8 cellular contexts compared by ENCODE assay signal in genomic region chr10:49177391-49178355, GRCh38. TPM values are rescaled to one million over a fixed set of nuclear protein-coding genes. Genes with fewer than 3 reads are reported as not detected.
A peak's percentile ranks its signal among the peaks of the same experiment; 100 is the strongest.
DNase-seq lines count a peak whose midpoint lies in the region; ATAC-seq and TF ChIP-seq lines count a peak whose summit lies in the region.

No MANE protein-coding gene starts in this region.

- H3K4me1 Mint-ChIP-seq in activated CD4-positive, alpha-beta memory T cell treated with anti-CD3 and anti-CD28 coated beads for 36 hours (ENCODE audit: low read depth) = peaks cover 71% of the 10 kb centered on the region
- peaks cover 10% of the 10 kb centered on the region for H3K4me1 Mint-ChIP-seq in Caco-2 (ENCODE audit: low read depth, unreplicated experiment)

- H3K9me3 ChIP-seq in Caco-2 (no peaks in the 10 kb centered on the region), A673 (ENCODE audit: low read depth, low read length, poor library complexity, severe bottlenecking) (no peaks in the 10 kb centered on the region)

- H3K27me3 ChIP-seq in Caco-2 (replicated peaks; ENCODE audit: control insufficient read depth, insufficient read depth, low read length) (no peaks in the 10 kb centered on the region), A673 (replicated peaks; ENCODE audit: insufficient read depth, low read depth, low read length, poor library complexity) (peaks cover 11% of the 10 kb centered on the region)

- H3K4me3 ChIP-seq in fibroblast of mammary gland (ENCODE audit: control insufficient read depth, low read depth, low read length) (no peak overlapping the region), Caco-2 (ENCODE audit: low read depth, low read length) (no peak overlapping the region), A673 (ENCODE audit: low read depth, low read length, poor library complexity, severe bottlenecking) (no peak overlapping the region)

- TF ChIP-seq CTCF in fibroblast of mammary gland (conservative IDR thresholded peaks at IDR 0.05; ENCODE audit: control insufficient read depth, insufficient read depth, low read depth, low read length) = no peak
- no peak for TF ChIP-seq CTCF in Caco-2 (IDR thresholded peaks at IDR 0.05; ENCODE audit: insufficient read depth in 1 of 2, low read depth in 1 of 2, low read length in 1 of 2, severe bottlenecking in 1 of 2, unreplicated experiment in 1 of 2)
- no peak for TF ChIP-seq CTCF in A673 (conservative IDR thresholded peaks at IDR 0.05; ENCODE audit: low read depth, low read length)

- CTCF ChIA-PET in activated CD4-positive, alpha-beta memory T cell treated with anti-CD3 and anti-CD28 coated beads for 36 hours (lab: Charles Lee) = interaction anchor here (0.7 to 0.9 kb wide), 2 partner anchors 14 to 267 kb away, joined by 3 read pairs; no protein-coding TSS in a partner anchor
- CTCF ChIA-PET in Caco-2 (lab: Charles Lee) (no interaction called here), A673 (lab: Charles Lee) (no interaction called here)

- H3K36me3 ChIP-seq in Caco-2 (ENCODE audit: control insufficient read depth, insufficient read depth, low read length) (no peaks in the 10 kb centered on the region), A673 (ENCODE audit: insufficient read depth, low read length, poor library complexity, severe bottlenecking) (no peaks in the 10 kb centered on the region)

- H3K4me1 ChIP-seq in Caco-2 (peaks cover 13% of the 10 kb centered on the region), A673 (ENCODE audit: insufficient read depth, low read length, poor library complexity, severe bottlenecking) (no peaks in the 10 kb centered on the region)

- ATAC-seq in GM19455 (IDR thresholded peaks at IDR 0.05; ENCODE audit: unreplicated experiment) (peak; percentile 72), HG03469 (IDR thresholded peaks at IDR 0.05; ENCODE audit: unreplicated experiment) (peak; percentile 66)

- intact Hi-C loops in activated CD4-positive, alpha-beta memory T cell treated with anti-CD3 and anti-CD28 coated beads for 36 hours (cut with micrococcal nuclease) = loop anchor here (5.0 kb wide), 1 partner anchor 385 kb away; no protein-coding TSS in a partner anchor
- intact Hi-C loops in Caco-2 (cut with micrococcal nuclease; ENCODE audit: unreplicated experiment) = no loop called here
- intact Hi-C loops in A673 (cut with micrococcal nuclease; ENCODE audit: unreplicated experiment) = no loop called here

- H3K36me3 Mint-ChIP-seq in activated CD4-positive, alpha-beta memory T cell treated with anti-CD3 and anti-CD28 coated beads for 36 hours = peaks cover 15% of the 10 kb centered on the region
- H3K36me3 Mint-ChIP-seq in Caco-2 (ENCODE audit: insufficient read depth, unreplicated experiment) = no peaks in the 10 kb centered on the region

- BruUV-seq in Caco-2 (replicated peaks; lab: Mats Ljungman, UMichigan) = no TSS peak
- no TSS peak for BruUV-seq in A673 (replicated peaks; lab: Mats Ljungman, UMichigan)

- H3K27ac Mint-ChIP-seq in activated CD4-positive, alpha-beta memory T cell treated with anti-CD3 and anti-CD28 coated beads for 36 hours = peak overlapping the region; percentile 94
- no peak overlapping the region for H3K27ac Mint-ChIP-seq in Caco-2 (ENCODE audit: unreplicated experiment)

- H3K9me3 Mint-ChIP-seq in activated CD4-positive, alpha-beta memory T cell treated with anti-CD3 and anti-CD28 coated beads for 36 hours = no peaks in the 10 kb centered on the region
- no peaks in the 10 kb centered on the region for H3K9me3 Mint-ChIP-seq in Caco-2 (ENCODE audit: unreplicated experiment)

- H3K4me3 Mint-ChIP-seq in activated CD4-positive, alpha-beta memory T cell treated with anti-CD3 and anti-CD28 coated beads for 36 hours = peak overlapping the region; percentile 63
- no peak overlapping the region for H3K4me3 Mint-ChIP-seq in Caco-2 (ENCODE audit: unreplicated experiment)

- no peak overlapping the region for H3K27ac ChIP-seq in A673 (ENCODE audit: low read depth, low read length, poor library complexity, severe bottlenecking)

- H3K27me3 Mint-ChIP-seq in activated CD4-positive, alpha-beta memory T cell treated with anti-CD3 and anti-CD28 coated beads for 36 hours = no peaks in the 10 kb centered on the region
- peaks cover 12% of the 10 kb centered on the region for H3K27me3 Mint-ChIP-seq in Caco-2 (ENCODE audit: insufficient read depth, unreplicated experiment)

- POLR2A ChIA-PET in activated CD4-positive, alpha-beta memory T cell treated with anti-CD3 and anti-CD28 coated beads for 36 hours (lab: Charles Lee) = interaction anchor here (0.7 to 7.5 kb wide), 3 partner anchors 12 to 17 kb away, joined by 3 to 77 read pairs (median 3); partner anchors contain the start of gene TMEM273
- POLR2A ChIA-PET in Caco-2 (lab: Charles Lee) (no interaction called here), A673 (lab: Charles Lee; ENCODE audit: low non-redundant PET) (no interaction called here)

- DNase-seq in CD1c-positive myeloid dendritic cell (ENCODE audit: extremely low spot score) = peak; percentile 95
- DNase-seq in activated CD4-positive, alpha-beta memory T cell treated with anti-CD3 and anti-CD28 coated beads for 36 hours = peak; percentile 89
- DNase-seq in fibroblast of mammary gland (ENCODE audit: low read depth) = peak; percentile 93
- DNase-seq in pons (ENCODE audit: low spot score) = peak; percentile 80
- DNase-seq in Caco-2 = no peak
- DNase-seq in A673 (ENCODE audit: low spot score) = no peak

RNA-seq across cellular contexts. Expression of gene TMEM273, which starts 10.5 kb away (rescaled TPM):
- total RNA-seq in activated CD4-positive, alpha-beta memory T cell treated with anti-CD3 and anti-CD28 coated beads for 36 hours = 100 to 1,000 TPM; 106 to 108 TPM
- total RNA-seq in Caco-2 (2022) (not detected in 2 replicates), A673 (2021) (not detected in 2 replicates)

RNA-seq across cellular contexts. Expression of gene FAM170B, which starts 43.9 kb away (rescaled TPM):
- total RNA-seq in activated CD4-positive, alpha-beta memory T cell treated with anti-CD3 and anti-CD28 coated beads for 36 hours = not detected
- total RNA-seq in Caco-2 (2022) (not detected in 2 replicates), A673 (2021) (not detected in 2 replicates)

Comparison
In these comparisons a context has a peak if more than half of its experiments do, and no peak if none do; other contexts are left out.
1. DNase-seq: peak in CD1c-positive myeloid dendritic cell (single experiment), activated CD4-positive, alpha-beta memory T cell treated with anti-CD3 and anti-CD28 coated beads for 36 hours (single experiment), fibroblast of mammary gland (single experiment) and pons (single experiment); none in Caco-2 (0 of 2) and A673 (single experiment).
2. RNA of gene TMEM273, which starts 10.5 kb away (total RNA-seq): 106 to 108 TPM in activated CD4-positive, alpha-beta memory T cell treated with anti-CD3 and anti-CD28 coated beads for 36 hours; not detected in Caco-2 and not detected in A673; every median in the first group is over 100 times any median in the second.